ENCODE assay signal across 8 cellular contexts in genomic region chr1:51878616-51879336, GRCh38. TPM values are rescaled to one million over a fixed set of nuclear protein-coding genes. Genes with fewer than 3 reads are reported as not detected.
DNase-seq lines count a peak whose midpoint lies in the region; ATAC-seq and TF ChIP-seq lines count a peak whose summit lies in the region.

A gene with protein sequence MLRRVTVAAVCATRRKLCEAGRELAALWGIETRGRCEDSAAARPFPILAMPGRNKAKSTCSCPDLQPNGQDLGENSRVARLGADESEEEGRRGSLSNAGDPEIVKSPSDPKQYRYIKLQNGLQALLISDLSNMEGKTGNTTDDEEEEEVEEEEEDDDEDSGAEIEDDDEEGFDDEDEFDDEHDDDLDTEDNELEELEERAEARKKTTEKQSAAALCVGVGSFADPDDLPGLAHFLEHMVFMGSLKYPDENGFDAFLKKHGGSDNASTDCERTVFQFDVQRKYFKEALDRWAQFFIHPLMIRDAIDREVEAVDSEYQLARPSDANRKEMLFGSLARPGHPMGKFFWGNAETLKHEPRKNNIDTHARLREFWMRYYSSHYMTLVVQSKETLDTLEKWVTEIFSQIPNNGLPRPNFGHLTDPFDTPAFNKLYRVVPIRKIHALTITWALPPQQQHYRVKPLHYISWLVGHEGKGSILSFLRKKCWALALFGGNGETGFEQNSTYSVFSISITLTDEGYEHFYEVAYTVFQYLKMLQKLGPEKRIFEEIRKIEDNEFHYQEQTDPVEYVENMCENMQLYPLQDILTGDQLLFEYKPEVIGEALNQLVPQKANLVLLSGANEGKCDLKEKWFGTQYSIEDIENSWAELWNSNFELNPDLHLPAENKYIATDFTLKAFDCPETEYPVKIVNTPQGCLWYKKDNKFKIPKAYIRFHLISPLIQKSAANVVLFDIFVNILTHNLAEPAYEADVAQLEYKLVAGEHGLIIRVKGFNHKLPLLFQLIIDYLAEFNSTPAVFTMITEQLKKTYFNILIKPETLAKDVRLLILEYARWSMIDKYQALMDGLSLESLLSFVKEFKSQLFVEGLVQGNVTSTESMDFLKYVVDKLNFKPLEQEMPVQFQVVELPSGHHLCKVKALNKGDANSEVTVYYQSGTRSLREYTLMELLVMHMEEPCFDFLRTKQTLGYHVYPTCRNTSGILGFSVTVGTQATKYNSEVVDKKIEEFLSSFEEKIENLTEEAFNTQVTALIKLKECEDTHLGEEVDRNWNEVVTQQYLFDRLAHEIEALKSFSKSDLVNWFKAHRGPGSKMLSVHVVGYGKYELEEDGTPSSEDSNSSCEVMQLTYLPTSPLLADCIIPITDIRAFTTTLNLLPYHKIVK (minus strand): TSS chr1:51878727. CDS start chr1:51878615, 112 bp downstream.

- peaks cover 12 to 14% of the 10 kb centered on the region in 2 donors for H3K4me1 Mint-ChIP-seq in natural killer cell treated with Interleukin-12 subunit alpha and Interleukin-12 subunit beta and Interleukin-15 and Interleukin-18, amount 100 ng/mL, for 72 hours (ENCODE audit: low read depth in 2 of 2)

- H3K9me3 Mint-ChIP-seq in natural killer cell treated with Interleukin-12 subunit alpha and Interleukin-12 subunit beta and Interleukin-15 and Interleukin-18, amount 100 ng/mL, for 72 hours: no peaks in the 10 kb centered on the region

- DNase-seq in G401 (ENCODE audit: low spot score) (peak; percentile 100), HAP-1 (ENCODE audit: low spot score in 2 of 2) (peak; percentile 99 to 100), MG63 (peak; percentile 99), SHP77 (lab: John Stamatoyannopoulos, UW) (peak; percentile 99 to 100), fibroblast of the aortic adventitia (ENCODE audit: low read depth) (peak; percentile 100)
- peak; percentile 98 for DNase-seq in activated effector memory CD4-positive, alpha-beta T cell treated with Interleukin-2 at 50 U/mL for 16 hours
- DNase-seq in natural killer cell treated with Interleukin-12 subunit alpha and Interleukin-12 subunit beta and Interleukin-15 and Interleukin-18, amount 100 ng/mL, for 72 hours (ENCODE audit: low spot score): peak; percentile 100
- peak; percentile 100 for DNase-seq in stimulated activated naive CD8-positive, alpha-beta T cell treated with anti-CD3 and anti-CD28 coated beads, Interleukin-15, Interleukin-2, amounts not matched to agents 100 U/mL and 50 U/mL, for 24 hours

- in situ Hi-C loops in G401 (cut with HindIII; ENCODE audit: low sequenced_read_pairs): no loop called here
- in situ Hi-C loops in HAP-1 (cut with MboI; ENCODE audit: low sequenced_read_pairs): loop anchor here (25.0 kb wide), 1 partner anchor 809 kb away; the partner anchor contains the start of gene COA7

- ATAC-seq in natural killer cell treated with Interleukin-12 subunit alpha and Interleukin-12 subunit beta and Interleukin-15 and Interleukin-18, amount 100 ng/mL, for 72 hours: peak; percentile 97 to 98
- peak; percentile 95 for ATAC-seq in stimulated activated naive CD8-positive, alpha-beta T cell treated with anti-CD3 and anti-CD28 coated beads, Interleukin-15, Interleukin-2, amounts not matched to agents 100 U/mL and 50 U/mL, for 24 hours

- H3K27ac Mint-ChIP-seq in natural killer cell treated with Interleukin-12 subunit alpha and Interleukin-12 subunit beta and Interleukin-15 and Interleukin-18, amount 100 ng/mL, for 72 hours: no peak within 1 kb of the TSS

- TF ChIP-seq CTCF in fibroblast of the aortic adventitia (IDR thresholded peaks at IDR 0.05; ENCODE audit: insufficient read depth, low read length): no peak

- no peaks in the 10 kb centered on the region for H3K36me3 Mint-ChIP-seq in natural killer cell treated with Interleukin-12 subunit alpha and Interleukin-12 subunit beta and Interleukin-15 and Interleukin-18, amount 100 ng/mL, for 72 hours

- H3K4me3 ChIP-seq in HAP-1 (peak within 1 kb of the TSS; percentile 90), MG63 (peak within 1 kb of the TSS; percentile 90), fibroblast of the aortic adventitia (ENCODE audit: low read depth, low read length) (peak within 1 kb of the TSS; percentile 99)

- no peaks in the 10 kb centered on the region for H3K9me3 ChIP-seq in HAP-1
- peaks cover 5% of the 10 kb centered on the region; the same call in 1 of the 2 replicates for H3K9me3 ChIP-seq in MG63

- no peaks in the 10 kb centered on the region for H3K36me3 ChIP-seq in HAP-1 (replicated peaks)
- H3K36me3 ChIP-seq in MG63: peaks cover 35% of the 10 kb centered on the region

- H3K27me3 ChIP-seq in HAP-1 (ENCODE audit: low read depth): 0 out of 2 replicates have a peak, but pooled peaks cover 7% of the 10 kb centered on the region
- no peaks in the 10 kb centered on the region for H3K27me3 ChIP-seq in MG63

- no peak within 1 kb of the TSS for H3K4me3 Mint-ChIP-seq in natural killer cell treated with Interleukin-12 subunit alpha and Interleukin-12 subunit beta and Interleukin-15 and Interleukin-18, amount 100 ng/mL, for 72 hours

- peaks cover 22% of the 10 kb centered on the region for H3K4me1 ChIP-seq in HAP-1

- peaks cover 16 to 26% of the 10 kb centered on the region in 2 donors for H3K27me3 Mint-ChIP-seq in natural killer cell treated with Interleukin-12 subunit alpha and Interleukin-12 subunit beta and Interleukin-15 and Interleukin-18, amount 100 ng/mL, for 72 hours

RNA-seq across cellular contexts. Expression of the gene that starts here (rescaled TPM):
- total RNA-seq in G401 (2014; rRNA removed; shearing (Covaris generic)): 81.7 and 113 TPM in 2 replicates
- 85.9 and 113 TPM in 2 replicates for total RNA-seq in MG63 (2014; rRNA removed; shearing (Covaris generic); ENCODE audit: low replicate concordance)
- total RNA-seq in fibroblast of the aortic adventitia (ENCODE audit: low replicate concordance): 73.8 and 129 TPM in 2 replicates
- total RNA-seq in natural killer cell treated with Interleukin-12 subunit alpha and Interleukin-12 subunit beta and Interleukin-15 and Interleukin-18, amount 100 ng/mL, for 72 hours: 100 to 1,000 TPM; 173 to 204 TPM

Comparison
In these comparisons a context has a peak if more than half of its experiments do, and no peak if none do; other contexts are left out.
1. Peak in every context shown above with its lines: DNase-seq, ATAC-seq and H3K4me3 ChIP-seq.